ENCODE assay signal across 1 cellular context in the genomic region with DNA sequence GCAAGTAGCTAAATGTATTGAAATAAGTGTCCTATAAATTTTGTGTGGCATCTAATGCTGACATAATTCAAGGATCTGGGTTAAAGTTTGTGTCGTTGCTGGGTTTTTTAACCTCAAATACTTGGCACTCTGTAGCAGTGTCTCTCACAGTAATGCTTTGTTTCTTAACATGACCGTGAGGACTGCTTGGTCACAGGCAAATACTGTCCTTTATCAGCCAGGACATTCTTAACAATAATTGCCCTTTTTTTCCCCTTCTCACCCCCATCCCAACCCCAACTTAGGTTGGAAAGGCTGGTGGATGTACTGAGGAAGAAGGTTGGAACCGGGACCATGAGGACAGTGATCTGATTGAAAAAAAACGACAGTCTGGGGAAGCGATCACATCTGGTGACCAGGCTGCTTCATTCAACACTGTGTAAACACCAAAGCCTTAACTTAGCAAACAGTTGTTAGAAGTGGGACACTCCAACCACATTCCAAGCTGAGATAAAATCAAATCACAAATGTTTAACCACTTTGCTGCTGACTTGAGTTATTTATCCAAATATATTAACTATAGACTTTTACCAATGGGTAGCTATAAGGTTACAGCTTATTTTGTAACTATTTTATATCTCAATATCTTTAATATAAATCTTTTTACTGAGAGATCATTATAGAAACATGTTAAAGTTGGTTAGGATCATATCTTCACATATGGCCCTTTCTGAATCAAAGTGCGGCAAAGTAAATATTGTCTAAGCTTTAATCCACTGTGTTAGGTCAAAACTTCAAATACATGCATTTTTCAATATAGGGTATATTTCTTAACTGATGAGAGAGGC.
TF ChIP-seq lines count a peak whose summit lies in the region.

No MANE protein-coding gene starts in this region.

TF ChIP-seq in HepG2, 621 proteins besides CTCF, POLR2A, EP300 and RAD21 (continued from another document and continues in another):
- TF ChIP-seq HMGXB3 (CRISPR knock-in tag; IDR thresholded peaks at IDR 0.05; ENCODE audit: borderline replicate concordance) (peak; percentile 73), LRRFIP1 (CRISPR knock-in tag; conservative IDR thresholded peaks at IDR 0.05) (no peak), ZNF30 (CRISPR knock-in tag; IDR thresholded peaks at IDR 0.05) (no peak), ZNF747 (CRISPR knock-in tag; IDR thresholded peaks at IDR 0.05; ENCODE audit: borderline replicate concordance) (peak; percentile 81; the same call in 1 of the 2 replicates), ETS1 (CRISPR knock-in tag; IDR thresholded peaks at IDR 0.05) (no peak), TRIM24 (CRISPR knock-in tag; IDR thresholded peaks at IDR 0.05) (no peak; the same call in 1 of the 2 replicates), GMEB1 (CRISPR knock-in tag; IDR thresholded peaks at IDR 0.05; ENCODE audit: borderline replicate concordance) (peak; percentile 56; the same call in 1 of the 2 replicates), ZBTB20 (CRISPR knock-in tag; IDR thresholded peaks at IDR 0.05; ENCODE audit: borderline replicate concordance, low read depth) (peak; percentile 92), ZNF20 (CRISPR knock-in tag; IDR thresholded peaks at IDR 0.05) (no peak), HNF1A (IDR thresholded peaks at IDR 0.05; ENCODE audit: low read depth) (peak; percentile 94), HNF1A (CRISPR knock-in tag; IDR thresholded peaks at IDR 0.05; ENCODE audit: borderline replicate concordance) (peak; percentile 99; the same call in 1 of the 2 replicates), KAT7 (CRISPR knock-in tag; IDR thresholded peaks at IDR 0.05; ENCODE audit: borderline replicate concordance) (peak; percentile 91; the same call in 1 of the 2 replicates), GLI4 (CRISPR knock-in tag; IDR thresholded peaks at IDR 0.05; ENCODE audit: borderline replicate concordance) (0 out of 2 replicates have a peak, but pooled peaks have one; percentile 47), RFX1 (IDR thresholded peaks at IDR 0.05) (no peak), SSRP1 (CRISPR knock-in tag; IDR thresholded peaks at IDR 0.05) (no peak; the same call in 1 of the 2 replicates), PHF8 (CRISPR knock-in tag; IDR thresholded peaks at IDR 0.05) (peak; percentile 56; the same call in 1 of the 2 replicates), ZNF776 (CRISPR knock-in tag; IDR thresholded peaks at IDR 0.05) (no peak), ISX (CRISPR knock-in tag; conservative IDR thresholded peaks at IDR 0.05) (peak; percentile 83; the same call in 1 of the 2 replicates), JUNB (CRISPR knock-in tag; IDR thresholded peaks at IDR 0.05; ENCODE audit: borderline replicate concordance) (peak; percentile 45; the same call in 1 of the 2 replicates), KLF6 (CRISPR knock-in tag; IDR thresholded peaks at IDR 0.05) (peak; percentile 50; the same call in 1 of the 2 replicates)
- TF ChIP-seq, protein P1, sequence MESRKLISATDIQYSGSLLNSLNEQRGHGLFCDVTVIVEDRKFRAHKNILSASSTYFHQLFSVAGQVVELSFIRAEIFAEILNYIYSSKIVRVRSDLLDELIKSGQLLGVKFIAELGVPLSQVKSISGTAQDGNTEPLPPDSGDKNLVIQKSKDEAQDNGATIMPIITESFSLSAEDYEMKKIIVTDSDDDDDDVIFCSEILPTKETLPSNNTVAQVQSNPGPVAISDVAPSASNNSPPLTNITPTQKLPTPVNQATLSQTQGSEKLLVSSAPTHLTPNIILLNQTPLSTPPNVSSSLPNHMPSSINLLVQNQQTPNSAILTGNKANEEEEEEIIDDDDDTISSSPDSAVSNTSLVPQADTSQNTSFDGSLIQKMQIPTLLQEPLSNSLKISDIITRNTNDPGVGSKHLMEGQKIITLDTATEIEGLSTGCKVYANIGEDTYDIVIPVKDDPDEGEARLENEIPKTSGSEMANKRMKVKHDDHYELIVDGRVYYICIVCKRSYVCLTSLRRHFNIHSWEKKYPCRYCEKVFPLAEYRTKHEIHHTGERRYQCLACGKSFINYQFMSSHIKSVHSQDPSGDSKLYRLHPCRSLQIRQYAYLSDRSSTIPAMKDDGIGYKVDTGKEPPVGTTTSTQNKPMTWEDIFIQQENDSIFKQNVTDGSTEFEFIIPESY (CRISPR knock-in tag; IDR thresholded peaks at IDR 0.05) = no peak
- TF ChIP-seq, protein P2, sequence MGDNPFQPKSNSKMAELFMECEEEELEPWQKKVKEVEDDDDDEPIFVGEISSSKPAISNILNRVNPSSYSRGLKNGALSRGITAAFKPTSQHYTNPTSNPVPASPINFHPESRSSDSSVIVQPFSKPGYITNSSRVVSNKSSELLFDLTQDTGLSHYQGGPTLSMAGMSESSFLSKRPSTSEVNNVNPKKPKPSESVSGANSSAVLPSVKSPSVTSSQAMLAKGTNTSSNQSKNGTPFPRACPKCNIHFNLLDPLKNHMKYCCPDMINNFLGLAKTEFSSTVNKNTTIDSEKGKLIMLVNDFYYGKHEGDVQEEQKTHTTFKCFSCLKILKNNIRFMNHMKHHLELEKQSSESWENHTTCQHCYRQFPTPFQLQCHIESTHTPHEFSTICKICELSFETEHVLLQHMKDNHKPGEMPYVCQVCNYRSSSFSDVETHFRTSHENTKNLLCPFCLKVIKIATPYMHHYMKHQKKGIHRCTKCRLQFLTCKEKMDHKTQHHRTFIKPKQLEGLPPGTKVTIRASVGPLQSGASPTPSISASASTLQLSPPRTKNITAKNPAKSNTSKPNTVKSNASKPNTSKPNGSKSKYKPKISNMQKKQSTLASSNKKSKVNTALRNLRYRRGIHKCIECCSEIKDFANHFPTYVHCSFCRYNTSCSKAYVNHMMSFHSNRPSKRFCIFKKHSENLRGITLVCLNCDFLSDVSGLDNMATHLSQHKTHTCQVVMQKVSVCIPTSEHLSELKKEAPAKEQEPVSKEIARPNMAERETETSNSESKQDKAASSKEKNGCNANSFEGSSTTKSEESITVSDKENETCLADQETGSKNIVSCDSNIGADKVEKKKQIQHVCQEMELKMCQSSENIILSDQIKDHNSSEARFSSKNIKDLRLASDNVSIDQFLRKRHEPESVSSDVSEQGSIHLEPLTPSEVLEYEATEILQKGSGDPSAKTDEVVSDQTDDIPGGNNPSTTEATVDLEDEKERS (CRISPR knock-in tag; IDR thresholded peaks at IDR 0.05) = peak; percentile 92
- TF ChIP-seq, protein P3, sequence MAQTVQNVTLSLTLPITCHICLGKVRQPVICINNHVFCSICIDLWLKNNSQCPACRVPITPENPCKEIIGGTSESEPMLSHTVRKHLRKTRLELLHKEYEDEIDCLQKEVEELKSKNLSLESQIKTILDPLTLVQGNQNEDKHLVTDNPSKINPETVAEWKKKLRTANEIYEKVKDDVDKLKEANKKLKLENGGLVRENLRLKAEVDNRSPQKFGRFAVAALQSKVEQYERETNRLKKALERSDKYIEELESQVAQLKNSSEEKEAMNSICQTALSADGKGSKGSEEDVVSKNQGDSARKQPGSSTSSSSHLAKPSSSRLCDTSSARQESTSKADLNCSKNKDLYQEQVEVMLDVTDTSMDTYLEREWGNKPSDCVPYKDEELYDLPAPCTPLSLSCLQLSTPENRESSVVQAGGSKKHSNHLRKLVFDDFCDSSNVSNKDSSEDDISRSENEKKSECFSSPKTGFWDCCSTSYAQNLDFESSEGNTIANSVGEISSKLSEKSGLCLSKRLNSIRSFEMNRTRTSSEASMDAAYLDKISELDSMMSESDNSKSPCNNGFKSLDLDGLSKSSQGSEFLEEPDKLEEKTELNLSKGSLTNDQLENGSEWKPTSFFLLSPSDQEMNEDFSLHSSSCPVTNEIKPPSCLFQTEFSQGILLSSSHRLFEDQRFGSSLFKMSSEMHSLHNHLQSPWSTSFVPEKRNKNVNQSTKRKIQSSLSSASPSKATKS (CRISPR knock-in tag; IDR thresholded peaks at IDR 0.05) = peak; percentile 84
